In genomic region chr6:4775591-4776492, GRCh38 we compare ENCODE assay signal across 8 cellular contexts. TPM values are rescaled to one million over a fixed set of nuclear protein-coding genes. Genes with fewer than 3 reads are reported as not detected.
DNase-seq lines count a peak whose midpoint lies in the region; ATAC-seq lines count a peak whose summit lies in the region.

TSS of gene CDYL (plus strand) at chr6:4776404. CDS start at chr6:4776784, 380 bp downstream.

- H3K27ac Mint-ChIP-seq in CD8-positive, alpha-beta memory T cell = peak within 1 kb of the TSS; percentile 71 to 98 (median 91)

- H3K36me3 ChIP-seq in CD8-positive, alpha-beta memory T cell (ENCODE audit: insufficient read depth, low read length) = no peaks in the 10 kb centered on the region
- no peaks in the 10 kb centered on the region for H3K36me3 ChIP-seq in endocrine pancreas (ENCODE audit: control insufficient read depth, insufficient read depth, low read length)

- CTCF ChIA-PET in CD8-positive, alpha-beta memory T cell (lab: Charles Lee) = interaction anchor here (1.1 to 1.2 kb wide), 2 partner anchors 15 to 227 kb away, joined by 3 read pairs; no protein-coding TSS in a partner anchor

- H3K36me3 Mint-ChIP-seq in CD8-positive, alpha-beta memory T cell = peaks cover 0 to 7% (median 0%) of the 10 kb centered on the region in 3 donors

- H3K4me1 Mint-ChIP-seq in CD8-positive, alpha-beta memory T cell = peaks cover 35 to 46% (median 45%) of the 10 kb centered on the region in 3 donors

- DNase-seq in CD8-positive, alpha-beta memory T cell = peak; percentile 84 to 91 (median 90)
- peak; percentile 43 for DNase-seq in HT1080 (ENCODE audit: low read depth)
- DNase-seq in NOMO-1 treated with DMSO at 0.1 percent for 48 hours (lab: John Stamatoyannopoulos, UW; ENCODE audit: unreplicated experiment) = peak; percentile 81
- DNase-seq in activated CD8-positive, alpha-beta memory T cell treated with anti-CD3 and anti-CD28 coated beads for 4 hours (ENCODE audit: low read depth in 2 of 2) = peak; percentile 71 to 76
- DNase-seq in mesenteric fat pad (ENCODE audit: low spot score) = peak; percentile 96
- peak; percentile 66 for DNase-seq in stimulated activated CD8-positive, alpha-beta memory T cell treated with anti-CD3 and anti-CD28 coated beads, Interleukin-15, amount 100 ng/mL, for 1 hour (ENCODE audit: low read depth)

- H3K9me3 ChIP-seq in CD8-positive, alpha-beta memory T cell (ENCODE audit: low read length) = no peaks in the 10 kb centered on the region
- H3K9me3 ChIP-seq in endocrine pancreas (ENCODE audit: control insufficient read depth, low read length) = no peaks in the 10 kb centered on the region

- H3K4me3 ChIP-seq in CD8-positive, alpha-beta memory T cell (ENCODE audit: low read length) = peak within 1 kb of the TSS; percentile 76
- H3K4me3 ChIP-seq in endocrine pancreas (ENCODE audit: control insufficient read depth, insufficient read depth, low read length) = peak within 1 kb of the TSS; percentile 86

- H3K9me3 Mint-ChIP-seq in CD8-positive, alpha-beta memory T cell = peaks cover 0 to 7% (median 2%) of the 10 kb centered on the region in 5 donors

- ATAC-seq in GM21360 (IDR thresholded peaks at IDR 0.05; ENCODE audit: unreplicated experiment) = peak; percentile 74

- no peaks in the 10 kb centered on the region for H3K27me3 Mint-ChIP-seq in CD8-positive, alpha-beta memory T cell

- peak within 1 kb of the TSS; percentile 66 for H3K9ac ChIP-seq in endocrine pancreas (ENCODE audit: control insufficient read depth, insufficient read depth, low read length)

- H3K4me3 Mint-ChIP-seq in CD8-positive, alpha-beta memory T cell = peak within 1 kb of the TSS; percentile 91 to 96 (median 93)

- H3K27me3 ChIP-seq in CD8-positive, alpha-beta memory T cell (ENCODE audit: insufficient read depth, low read length, poor library complexity, severe bottlenecking) = no peaks in the 10 kb centered on the region
- no peaks in the 10 kb centered on the region for H3K27me3 ChIP-seq in endocrine pancreas (ENCODE audit: control insufficient read depth, insufficient read depth, low read length)

- POLR2A ChIA-PET in CD8-positive, alpha-beta memory T cell (lab: Charles Lee) = interaction anchor here (1.0 kb wide), 1 partner anchor 24 kb away, joined by 3 read pairs; no protein-coding TSS in a partner anchor

- H3K4me1 ChIP-seq in CD8-positive, alpha-beta memory T cell (ENCODE audit: insufficient read depth, low read length) = peaks cover 9% of the 10 kb centered on the region
- peaks cover 8% of the 10 kb centered on the region for H3K4me1 ChIP-seq in endocrine pancreas (ENCODE audit: control insufficient read depth, insufficient read depth, low read length)

- peak within 1 kb of the TSS; percentile 17 for H3K27ac ChIP-seq in CD8-positive, alpha-beta memory T cell (ENCODE audit: low read depth, low read length)

RNA-seq across cellular contexts. Expression of gene CDYL, which starts in this region (rescaled TPM):
- 10 to 100 TPM; 31.7 to 32.2 TPM for total RNA-seq in CD8-positive, alpha-beta memory T cell
- polyA plus RNA-seq in CD8-positive, alpha-beta memory T cell = 7.5 TPM
- total RNA-seq in HT1080 (2014; rRNA removed; shearing (Covaris generic)) = 21.2 and 28.4 TPM in 2 replicates
- polyA plus RNA-seq in HT1080 (2015; cell fraction: cytosol; rRNA removed) = 22.9 and 23.5 TPM in 2 replicates
- polyA plus RNA-seq in HT1080 (2015; cell fraction: nucleus; rRNA removed) = 19.4 and 19.5 TPM in 2 replicates
- total RNA-seq in mesenteric fat pad = 51.9 TPM

Comparison
In these comparisons a context has a peak if more than half of its experiments do, and no peak if none do; other contexts are left out.
1. Peak in every context shown above with its lines: DNase-seq, ATAC-seq, H3K4me3 ChIP-seq and H3K27ac ChIP-seq.
2. DNase-seq: peak in every context shown above with its lines; median percentile 96 in mesenteric fat pad; 90 in CD8-positive, alpha-beta memory T cell; 81 in NOMO-1 treated with DMSO at 0.1 percent for 48 hours; 74 in activated CD8-positive, alpha-beta memory T cell treated with anti-CD3 and anti-CD28 coated beads for 4 hours; 66 in stimulated activated CD8-positive, alpha-beta memory T cell treated with anti-CD3 and anti-CD28 coated beads, Interleukin-15, amount 100 ng/mL, for 1 hour; 43 in HT1080.